29 cellular contexts compared by ENCODE assay signal in the genomic region with DNA sequence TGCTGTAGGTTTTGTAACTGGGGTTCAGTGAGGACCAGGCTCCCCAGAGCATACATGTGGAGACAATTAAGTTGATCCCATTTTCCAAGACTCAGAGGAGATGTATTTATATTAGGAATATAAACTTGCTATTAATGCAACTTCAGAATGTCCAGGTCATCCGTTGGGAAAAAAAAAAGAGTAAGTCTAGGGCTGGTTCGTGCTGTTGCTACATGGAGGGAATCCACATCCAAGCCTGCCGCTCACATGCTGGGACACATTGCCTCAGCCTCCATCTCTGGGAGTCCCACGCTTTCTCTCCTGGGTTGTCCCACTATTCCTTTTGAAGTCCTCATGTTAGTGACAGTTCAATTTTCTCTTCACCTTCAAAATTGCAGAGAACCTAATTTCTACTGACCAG.
DNase-seq lines count a peak whose midpoint lies in the region; ATAC-seq and TF ChIP-seq lines count a peak whose summit lies in the region.
"Had no signal": no experiment of that assay in that cellular context is flagged by ENCODE, and none has a peak within 500 bp of the region (broad histone marks: within the 10 kb centered on the region; RNA-seq: fewer than 3 reads in every experiment).

No MANE protein-coding gene starts in this region.

- intact Hi-C loops in ascending aorta (cut with DNase I), result loop anchor here (2.0 to 5.0 kb wide), 3 partner anchors 39 to 198 kb away; no protein-coding TSS in a partner anchor
- intact Hi-C loops in activated CD4-positive, alpha-beta T cell treated with anti-CD3 and anti-CD28 coated beads for 36 hours (cut with DNase I, micrococcal nuclease), result no loop called here

- no peak overlapping the region for H3K4ac ChIP-seq in mesenchymal stem cell (ENCODE audit: low read depth in 1 of 2, low read length in 2 of 2)

- no peaks in the 10 kb centered on the region for H3K9me3 Mint-ChIP-seq in activated CD4-positive, alpha-beta T cell treated with anti-CD3 and anti-CD28 coated beads for 36 hours (ENCODE audit: low read depth)
- H3K9me3 Mint-ChIP-seq: activated naive CD4-positive, alpha-beta T cell treated with anti-CD3 and anti-CD28 coated beads for 36 hours; immature natural killer cell; type B pancreatic cell had no signal

- H3K4me3 ChIP-seq in BJ (ENCODE audit: low read depth, low read length) (no peak overlapping the region), ascending aorta (no peak overlapping the region), mesenchymal stem cell (ENCODE audit: insufficient read depth in 1 of 2, low read depth in 1 of 2, low read length in 2 of 2) (no peak overlapping the region), thoracic aorta (no peak overlapping the region)
- H3K4me3 ChIP-seq: A549, body of pancreas had no signal

- H3K4me1 Mint-ChIP-seq in activated CD4-positive, alpha-beta T cell treated with anti-CD3 and anti-CD28 coated beads for 36 hours, result no peaks in the 10 kb centered on the region
- H3K4me1 Mint-ChIP-seq: CD8-positive, alpha-beta memory T cell; immature natural killer cell; stimulated activated naive CD8-positive, alpha-beta T cell treated with anti-CD3 and anti-CD28 coated beads, Interleukin-15, amount 100 ng/mL, for 72 hours had no signal

- no peak overlapping the region for H3K14ac ChIP-seq in mesenchymal stem cell (ENCODE audit: low read length in 2 of 2)

- no peak overlapping the region for H3K4me2 ChIP-seq in mesenchymal stem cell (ENCODE audit: low read length, poor library complexity, severe bottlenecking)
- H3K4me2 ChIP-seq: A549 had no signal

- CTCF ChIA-PET in BJ (lab: Yijun Ruan, JAX), result no interaction called here
- CTCF ChIA-PET in activated CD4-positive, alpha-beta T cell treated with anti-CD3 and anti-CD28 coated beads for 36 hours (lab: Charles Lee), result interaction anchor here (0.6 to 1.4 kb wide), 2 partner anchors 17 to 1091 kb away, joined by 3 read pairs; no protein-coding TSS in a partner anchor

- no peak for TF ChIP-seq CTCF in BJ (IDR thresholded peaks at IDR 0.05; ENCODE audit: insufficient read depth, low read depth, low read length)
- TF ChIP-seq CTCF in ascending aorta (IDR thresholded peaks at IDR 0.05), result no peak
- TF ChIP-seq CTCF in thoracic aorta (IDR thresholded peaks at IDR 0.05), result no peak

- no peaks in the 10 kb centered on the region for H3K9me3 ChIP-seq in ascending aorta
- H3K9me3 ChIP-seq in mesenchymal stem cell (ENCODE audit: control insufficient read depth, low read length), result no peaks in the 10 kb centered on the region
- no peaks in the 10 kb centered on the region for H3K9me3 ChIP-seq in thoracic aorta
- H3K9me3 ChIP-seq: A549, body of pancreas, esophagus muscularis mucosa had no signal

- no peaks in the 10 kb centered on the region for H3K36me3 Mint-ChIP-seq in activated CD4-positive, alpha-beta T cell treated with anti-CD3 and anti-CD28 coated beads for 36 hours (ENCODE audit: low read depth)
- H3K36me3 Mint-ChIP-seq: immature natural killer cell, type B pancreatic cell had no signal

- H3K27ac ChIP-seq in ascending aorta (peak overlapping the region; percentile 74 to 93), mesenchymal stem cell (ENCODE audit: low read length, poor library complexity, severe bottlenecking) (no peak overlapping the region), thoracic aorta (peak overlapping the region; percentile 86 to 91)
- H3K27ac ChIP-seq: A549, parathyroid adenoma, VCaP had no signal

- H2BK5ac ChIP-seq in mesenchymal stem cell (ENCODE audit: low read depth, low read length, poor library complexity, severe bottlenecking), result no peak overlapping the region

- DNase-seq in BJ (ENCODE audit: low read depth) (peak; percentile 15), ascending aorta (ENCODE audit: low spot score in 2 of 2) (no peak), mesenchymal stem cell (no peak), thoracic aorta (ENCODE audit: low spot score) (no peak), cortex of kidney (lab: John Stamatoyannopoulos, UW) (no peak), NCI-H128 (lab: John Stamatoyannopoulos, UW; ENCODE audit: unreplicated experiment) (no peak)
- no peak for DNase-seq in stimulated activated CD4-positive, alpha-beta T cell treated with anti-CD3 and anti-CD28 coated beads, Interleukin-15, amount 100 ng/mL, for 24 hours
- no peak for DNase-seq in activated CD4-positive, alpha-beta T cell treated with anti-CD3 and anti-CD28 coated beads for 36 hours
- DNase-seq: activated CD4-positive, alpha-beta T cell treated with anti-CD3 and anti-CD28 coated beads for 4 hours; activated CD8-positive, alpha-beta T cell treated with anti-CD3 and anti-CD28 coated beads, Interleukin-2, amount 10 ng/mL, durations not matched to agents 7 days and 5 days; activated naive CD4-positive, alpha-beta T cell treated with anti-CD3 and anti-CD28 coated beads for 36 hours; body of pancreas; CD8-positive, alpha-beta memory T cell; DMS 273 treated with DMSO at 0.1 percent for 48 hours; dorsolateral prefrontal cortex; immature natural killer cell; left cardiac atrium; NCI-H1436; NCI-H774; right cardiac atrium; stimulated activated CD4-positive, alpha-beta T cell treated with anti-CD3 and anti-CD28 coated beads, Interleukin-2, amount 100 ng/mL, for 48 hours; stimulated activated naive CD8-positive, alpha-beta T cell treated with anti-CD3 and anti-CD28 coated beads, Interleukin-15, amount 100 ng/mL, for 72 hours; T1000 had no signal

- POLR2A ChIA-PET in BJ (lab: Charles Lee), result no interaction called here
- POLR2A ChIA-PET in activated CD4-positive, alpha-beta T cell treated with anti-CD3 and anti-CD28 coated beads for 36 hours (lab: Charles Lee), result no interaction called here

- 84% methylated on average over 4 of the region's 4 CpGs for WGBS in mesenchymal stem cell

- H3K4me1 ChIP-seq in ascending aorta (peaks cover 0 to 13% of the 10 kb centered on the region in 2 donors), mesenchymal stem cell (ENCODE audit: control insufficient read depth, insufficient read depth, low read depth, low read length) (peaks cover 29% of the 10 kb centered on the region), thoracic aorta (ENCODE audit: control insufficient read depth in 1 of 2, low read depth in 2 of 2) (peaks cover 10 to 26% of the 10 kb centered on the region in 2 donors)
- H3K4me1 ChIP-seq: A549, body of pancreas, parathyroid adenoma had no signal

- ATAC-seq in thoracic aorta (ENCODE audit: insufficient number of reproducible peaks, low FRiP score, low read depth), result no peak
- ATAC-seq in activated CD4-positive, alpha-beta T cell treated with anti-CD3 and anti-CD28 coated beads for 36 hours, result no peak
- ATAC-seq: A549; activated CD8-positive, alpha-beta T cell treated with anti-CD3 and anti-CD28 coated beads, Interleukin-2, amount 10 ng/mL, durations not matched to agents 7 days and 5 days; body of pancreas; stimulated activated naive CD8-positive, alpha-beta T cell treated with anti-CD3 and anti-CD28 coated beads, Interleukin-15, amount 100 ng/mL, for 72 hours had no signal

- no peak overlapping the region for H4K91ac ChIP-seq in mesenchymal stem cell (ENCODE audit: low read length)

- H3K36me3 ChIP-seq in BJ (ENCODE audit: control insufficient read depth, insufficient read depth, low read length) (no peaks in the 10 kb centered on the region; the same call in 1 of the 2 replicates), ascending aorta (no peaks in the 10 kb centered on the region), mesenchymal stem cell (ENCODE audit: control insufficient read depth in 1 of 2, insufficient read depth in 2 of 2, low read depth in 1 of 2, low read length in 2 of 2) (peaks cover 0 to 3% of the 10 kb centered on the region in 2 experiments), thoracic aorta (no peaks in the 10 kb centered on the region)
- H3K36me3 ChIP-seq: esophagus muscularis mucosa had no signal

- no peak overlapping the region for H2AFZ ChIP-seq in mesenchymal stem cell (ENCODE audit: low read depth, low read length)
- H2AFZ ChIP-seq: parathyroid adenoma had no signal

- H3K27me3 Mint-ChIP-seq in activated CD4-positive, alpha-beta T cell treated with anti-CD3 and anti-CD28 coated beads for 36 hours, result no peaks in the 10 kb centered on the region
- H3K27me3 Mint-ChIP-seq: stimulated activated naive CD8-positive, alpha-beta T cell treated with anti-CD3 and anti-CD28 coated beads, Interleukin-15, amount 100 ng/mL, for 72 hours; type B pancreatic cell had no signal

- no peak overlapping the region for H2BK12ac ChIP-seq in mesenchymal stem cell (ENCODE audit: low read length in 2 of 2)

- no peak overlapping the region for H3K27ac Mint-ChIP-seq in activated CD4-positive, alpha-beta T cell treated with anti-CD3 and anti-CD28 coated beads for 36 hours
- H3K27ac Mint-ChIP-seq: activated CD8-positive, alpha-beta T cell treated with anti-CD3 and anti-CD28 coated beads, Interleukin-2, amount 10 ng/mL, durations not matched to agents 7 days and 5 days; activated naive CD4-positive, alpha-beta T cell treated with anti-CD3 and anti-CD28 coated beads for 36 hours; CD8-positive, alpha-beta memory T cell; immature natural killer cell; stimulated activated naive CD8-positive, alpha-beta T cell treated with anti-CD3 and anti-CD28 coated beads, Interleukin-15, amount 100 ng/mL, for 72 hours; type B pancreatic cell had no signal

- no peaks in the 10 kb centered on the region for H3K79me1 ChIP-seq in mesenchymal stem cell (replicated peaks; ENCODE audit: low read length, poor library complexity, severe bottlenecking)

- peak overlapping the region; percentile 88 for H3K9ac ChIP-seq in mesenchymal stem cell (ENCODE audit: low read length)
- H3K9ac ChIP-seq: parathyroid adenoma had no signal

- no peak overlapping the region for H2BK15ac ChIP-seq in mesenchymal stem cell (ENCODE audit: low read depth, poor library complexity, severe bottlenecking)

- H3K23ac ChIP-seq in mesenchymal stem cell (ENCODE audit: low read length in 2 of 2), result no peak overlapping the region

- no peak overlapping the region for H2AK5ac ChIP-seq in mesenchymal stem cell (ENCODE audit: low read length, severe bottlenecking)

- H3K18ac ChIP-seq in mesenchymal stem cell (ENCODE audit: low read depth in 1 of 2, low read length in 2 of 2), result no peak overlapping the region

- H3K4me3 Mint-ChIP-seq in activated CD4-positive, alpha-beta T cell treated with anti-CD3 and anti-CD28 coated beads for 36 hours, result no peak overlapping the region
- H3K4me3 Mint-ChIP-seq: activated CD8-positive, alpha-beta T cell treated with anti-CD3 and anti-CD28 coated beads, Interleukin-2, amount 10 ng/mL, durations not matched to agents 7 days and 5 days; activated naive CD4-positive, alpha-beta T cell treated with anti-CD3 and anti-CD28 coated beads for 36 hours; CD8-positive, alpha-beta memory T cell; immature natural killer cell; neural crest cell; stimulated activated naive CD8-positive, alpha-beta T cell treated with anti-CD3 and anti-CD28 coated beads, Interleukin-15, amount 100 ng/mL, for 72 hours; type B pancreatic cell had no signal

- H2BK120ac ChIP-seq in mesenchymal stem cell (ENCODE audit: low read depth, low read length), result no peak overlapping the region

- H4K8ac ChIP-seq in mesenchymal stem cell (ENCODE audit: low read length), result no peak overlapping the region

- H3K27me3 ChIP-seq in BJ (ENCODE audit: control insufficient read depth, insufficient read depth, low read length), result no peaks in the 10 kb centered on the region
- H3K27me3 ChIP-seq in ascending aorta, result no peaks in the 10 kb centered on the region
- no peaks in the 10 kb centered on the region for H3K27me3 ChIP-seq in mesenchymal stem cell (ENCODE audit: control insufficient read depth in 1 of 2, insufficient read depth in 1 of 2, low read length in 2 of 2)
- H3K27me3 ChIP-seq in thoracic aorta (replicated peaks; ENCODE audit: insufficient read depth), result no peaks in the 10 kb centered on the region
- H3K27me3 ChIP-seq: body of pancreas, dorsolateral prefrontal cortex, esophagus muscularis mucosa had no signal
